8 cellular contexts compared by ENCODE assay signal in genomic region chr18:59459352-59460059, GRCh38.
DNase-seq lines count a peak whose midpoint lies in the region; FAIRE-seq and TF ChIP-seq lines count a peak whose summit lies in the region.

No MANE protein-coding gene starts in this region.

- DNase-seq in NCI-H1417 treated with DMSO at 0.1 percent for 48 hours (lab: John Stamatoyannopoulos, UW) (peak; percentile 97), ascending aorta (ENCODE audit: low spot score in 2 of 2) (no peak), vagina (ENCODE audit: extremely low spot score in 2 of 2) (no peak)
- no peak for DNase-seq in CD4-positive, alpha-beta memory T cell
- DNase-seq in activated naive CD4-positive, alpha-beta T cell treated with anti-CD3 and anti-CD28 coated beads, Interleukin-2, amount 10 ng/mL, durations not matched to agents 7 days and 5 days, result no peak
- no peak for DNase-seq in effector CD4-positive, alpha-beta T cell

- H3K4me3 ChIP-seq in GM12875 (ENCODE audit: low read depth, low read length) (no peak overlapping the region), ascending aorta (no peak overlapping the region), vagina (no peak overlapping the region)
- no peak overlapping the region for H3K4me3 ChIP-seq in CD4-positive, alpha-beta memory T cell (ENCODE audit: low read length in 2 of 2)

- H3K27me3 Mint-ChIP-seq in CD4-positive, alpha-beta memory T cell, result peaks cover 4 to 8% of the 10 kb centered on the region in 2 donors
- peaks cover 4% of the 10 kb centered on the region for H3K27me3 Mint-ChIP-seq in activated naive CD4-positive, alpha-beta T cell treated with anti-CD3 and anti-CD28 coated beads, Interleukin-2, amount 10 ng/mL, durations not matched to agents 7 days and 5 days

- H3K4me1 Mint-ChIP-seq in CD4-positive, alpha-beta memory T cell, result no peaks in the 10 kb centered on the region
- H3K4me1 Mint-ChIP-seq in activated naive CD4-positive, alpha-beta T cell treated with anti-CD3 and anti-CD28 coated beads, Interleukin-2, amount 10 ng/mL, durations not matched to agents 7 days and 5 days, result no peaks in the 10 kb centered on the region

- POLR2A ChIA-PET in CD4-positive, alpha-beta memory T cell (lab: Charles Lee; ENCODE audit: partially characterized antibody), result no interaction called here

- H3K27ac Mint-ChIP-seq in CD4-positive, alpha-beta memory T cell, result no peak overlapping the region
- no peak overlapping the region for H3K27ac Mint-ChIP-seq in activated naive CD4-positive, alpha-beta T cell treated with anti-CD3 and anti-CD28 coated beads, Interleukin-2, amount 10 ng/mL, durations not matched to agents 7 days and 5 days

- H3K9me3 Mint-ChIP-seq in CD4-positive, alpha-beta memory T cell, result no peaks in the 10 kb centered on the region
- H3K9me3 Mint-ChIP-seq in activated naive CD4-positive, alpha-beta T cell treated with anti-CD3 and anti-CD28 coated beads, Interleukin-2, amount 10 ng/mL, durations not matched to agents 7 days and 5 days, result no peaks in the 10 kb centered on the region

- no peaks in the 10 kb centered on the region for H3K4me1 ChIP-seq in ascending aorta
- no peaks in the 10 kb centered on the region for H3K4me1 ChIP-seq in vagina
- no peaks in the 10 kb centered on the region for H3K4me1 ChIP-seq in CD4-positive, alpha-beta memory T cell (ENCODE audit: insufficient read depth, low read length)

- FAIRE-seq in islet of Langerhans (lab: Jason Lieb, UNC), result peak; percentile 99

- no peak overlapping the region for H3K4me3 Mint-ChIP-seq in CD4-positive, alpha-beta memory T cell
- no peak overlapping the region for H3K4me3 Mint-ChIP-seq in activated naive CD4-positive, alpha-beta T cell treated with anti-CD3 and anti-CD28 coated beads, Interleukin-2, amount 10 ng/mL, durations not matched to agents 7 days and 5 days

- intact Hi-C loops in ascending aorta (cut with DNase I) (no loop called here), vagina (cut with DNase I) (loop anchor here (5.0 kb wide), 1 partner anchor 363 kb away; no protein-coding TSS in a partner anchor)
- intact Hi-C loops in CD4-positive, alpha-beta memory T cell (cut with micrococcal nuclease), result no loop called here

- CTCF ChIA-PET in CD4-positive, alpha-beta memory T cell (lab: Charles Lee; ENCODE audit: partially characterized antibody), result interaction anchor here (0.9 to 4.1 kb wide), 7 partner anchors 11 to 1089 kb away, joined by 3 to 15 read pairs (median 4); no protein-coding TSS in a partner anchor
- CTCF ChIA-PET in activated naive CD4-positive, alpha-beta T cell treated with anti-CD3 and anti-CD28 coated beads, Interleukin-2, amount 10 ng/mL, durations not matched to agents 7 days and 5 days (lab: Charles Lee), result interaction anchor here (0.6 to 5.0 kb wide), 15 partner anchors 8 to 364 kb away, joined by 3 to 58 read pairs (median 3); partner anchors contain the start of gene CCBE1

- H3K9me3 ChIP-seq in ascending aorta (no peaks in the 10 kb centered on the region), vagina (no peaks in the 10 kb centered on the region)
- H3K9me3 ChIP-seq in CD4-positive, alpha-beta memory T cell (ENCODE audit: control insufficient read depth in 1 of 2, low read length in 2 of 2), result no peaks in the 10 kb centered on the region

- no peaks in the 10 kb centered on the region for H3K36me3 Mint-ChIP-seq in CD4-positive, alpha-beta memory T cell
- H3K36me3 Mint-ChIP-seq in activated naive CD4-positive, alpha-beta T cell treated with anti-CD3 and anti-CD28 coated beads, Interleukin-2, amount 10 ng/mL, durations not matched to agents 7 days and 5 days, result no peaks in the 10 kb centered on the region

- H3K27ac ChIP-seq in ascending aorta, result no peak overlapping the region
- no peak overlapping the region for H3K27ac ChIP-seq in vagina
- no peak overlapping the region for H3K27ac ChIP-seq in CD4-positive, alpha-beta memory T cell (ENCODE audit: low read depth, low read length)

- H3K36me3 ChIP-seq in ascending aorta (no peaks in the 10 kb centered on the region), vagina (no peaks in the 10 kb centered on the region)
- no peaks in the 10 kb centered on the region for H3K36me3 ChIP-seq in CD4-positive, alpha-beta memory T cell (ENCODE audit: insufficient read depth, low read length)

- no peak for TF ChIP-seq POLR2A in vagina (IDR thresholded peaks at IDR 0.05)

- H3K27me3 ChIP-seq in ascending aorta (no peaks in the 10 kb centered on the region), vagina (no peaks in the 10 kb centered on the region)
- H3K27me3 ChIP-seq in CD4-positive, alpha-beta memory T cell (ENCODE audit: insufficient read depth, low read length), result no peaks in the 10 kb centered on the region

- TF ChIP-seq CTCF in GM12875 (IDR thresholded peaks at IDR 0.05; ENCODE audit: borderline replicate concordance, insufficient read depth, low read depth, low read length), result peak; percentile 16; the same call in 1 of the 2 replicates
- peak; percentile 30 to 62 (median 44) for TF ChIP-seq CTCF in ascending aorta (IDR thresholded peaks at IDR 0.05)
- TF ChIP-seq CTCF in vagina (IDR thresholded peaks at IDR 0.05), result peak in 2 of 3 experiments; percentile 44 to 63
